Comparison of ENCODE assay signal across 7 cellular contexts in genomic region chr10:70458329-70459060, GRCh38. TPM values are rescaled to one million over a fixed set of nuclear protein-coding genes. Genes with fewer than 3 reads are reported as not detected.
DNase-seq lines count a peak whose midpoint lies in the region; ATAC-seq and TF ChIP-seq lines count a peak whose summit lies in the region.

No MANE protein-coding gene starts in this region.

- no peaks in the 10 kb centered on the region for H3K9me3 Mint-ChIP-seq in activated CD8-positive, alpha-beta T cell treated with anti-CD3 and anti-CD28 coated beads, Interleukin-2, amount 10 ng/mL, durations not matched to agents 7 days and 5 days (ENCODE audit: insufficient read depth)
- H3K9me3 Mint-ChIP-seq in natural killer cell treated with Interleukin-12 subunit alpha and Interleukin-12 subunit beta and Interleukin-15 and Interleukin-18, amount 100 ng/mL, for 72 hours: no peaks in the 10 kb centered on the region

- POLR2A ChIA-PET in activated CD8-positive, alpha-beta T cell treated with anti-CD3 and anti-CD28 coated beads, Interleukin-2, amount 10 ng/mL, durations not matched to agents 7 days and 5 days (lab: Charles Lee): no interaction called here

- ATAC-seq in activated CD8-positive, alpha-beta T cell treated with anti-CD3 and anti-CD28 coated beads, Interleukin-2, amount 10 ng/mL, durations not matched to agents 7 days and 5 days: peak; percentile 55
- peak; percentile 60 to 63 for ATAC-seq in natural killer cell treated with Interleukin-12 subunit alpha and Interleukin-12 subunit beta and Interleukin-15 and Interleukin-18, amount 100 ng/mL, for 72 hours
- no peak for ATAC-seq in HG03045 (IDR thresholded peaks at IDR 0.05; ENCODE audit: unreplicated experiment)
- no peak for ATAC-seq in HG03135 (IDR thresholded peaks at IDR 0.05; ENCODE audit: unreplicated experiment)

- no peak for TF ChIP-seq CTCF in fibroblast of mammary gland (conservative IDR thresholded peaks at IDR 0.05; ENCODE audit: control insufficient read depth, insufficient read depth, low read depth, low read length)

- H3K4me3 Mint-ChIP-seq in activated CD8-positive, alpha-beta T cell treated with anti-CD3 and anti-CD28 coated beads, Interleukin-2, amount 10 ng/mL, durations not matched to agents 7 days and 5 days: no peak overlapping the region
- no peak overlapping the region for H3K4me3 Mint-ChIP-seq in natural killer cell treated with Interleukin-12 subunit alpha and Interleukin-12 subunit beta and Interleukin-15 and Interleukin-18, amount 100 ng/mL, for 72 hours

- H3K27me3 Mint-ChIP-seq in activated CD8-positive, alpha-beta T cell treated with anti-CD3 and anti-CD28 coated beads, Interleukin-2, amount 10 ng/mL, durations not matched to agents 7 days and 5 days (ENCODE audit: low read depth): peaks cover 46% of the 10 kb centered on the region
- H3K27me3 Mint-ChIP-seq in natural killer cell treated with Interleukin-12 subunit alpha and Interleukin-12 subunit beta and Interleukin-15 and Interleukin-18, amount 100 ng/mL, for 72 hours: peaks cover 19 to 27% of the 10 kb centered on the region in 2 donors

- H3K27ac ChIP-seq in substantia nigra (ENCODE audit: low read depth, low read length, poor library complexity, severe bottlenecking): peak overlapping the region; percentile 17

- no peak overlapping the region for H3K27ac Mint-ChIP-seq in activated CD8-positive, alpha-beta T cell treated with anti-CD3 and anti-CD28 coated beads, Interleukin-2, amount 10 ng/mL, durations not matched to agents 7 days and 5 days
- H3K27ac Mint-ChIP-seq in natural killer cell treated with Interleukin-12 subunit alpha and Interleukin-12 subunit beta and Interleukin-15 and Interleukin-18, amount 100 ng/mL, for 72 hours: no peak overlapping the region

- H3K36me3 Mint-ChIP-seq in activated CD8-positive, alpha-beta T cell treated with anti-CD3 and anti-CD28 coated beads, Interleukin-2, amount 10 ng/mL, durations not matched to agents 7 days and 5 days (ENCODE audit: low read depth): no peaks in the 10 kb centered on the region
- H3K36me3 Mint-ChIP-seq in natural killer cell treated with Interleukin-12 subunit alpha and Interleukin-12 subunit beta and Interleukin-15 and Interleukin-18, amount 100 ng/mL, for 72 hours: no peaks in the 10 kb centered on the region

- CTCF ChIA-PET in activated CD8-positive, alpha-beta T cell treated with anti-CD3 and anti-CD28 coated beads, Interleukin-2, amount 10 ng/mL, durations not matched to agents 7 days and 5 days (lab: Charles Lee): interaction anchor here (3.2 kb wide), 1 partner anchor 236 kb away, joined by 14 read pairs; no protein-coding TSS in a partner anchor

- H3K4me3 ChIP-seq in fibroblast of mammary gland (ENCODE audit: control insufficient read depth, low read depth, low read length): no peak overlapping the region

- H3K4me1 Mint-ChIP-seq in activated CD8-positive, alpha-beta T cell treated with anti-CD3 and anti-CD28 coated beads, Interleukin-2, amount 10 ng/mL, durations not matched to agents 7 days and 5 days (ENCODE audit: low read depth): no peaks in the 10 kb centered on the region
- H3K4me1 Mint-ChIP-seq in natural killer cell treated with Interleukin-12 subunit alpha and Interleukin-12 subunit beta and Interleukin-15 and Interleukin-18, amount 100 ng/mL, for 72 hours (ENCODE audit: low read depth in 2 of 2): peaks cover 0 to 3% of the 10 kb centered on the region in 2 donors

- DNase-seq in HT1080 (ENCODE audit: low read depth) (peak; percentile 70), fibroblast of mammary gland (ENCODE audit: low read depth) (peak; percentile 62), substantia nigra (lab: John Stamatoyannopoulos, UW) (peak in 27 of 49 donors; percentile 8 to 85 (median 39))
- no peak for DNase-seq in activated CD8-positive, alpha-beta T cell treated with anti-CD3 and anti-CD28 coated beads, Interleukin-2, amount 10 ng/mL, durations not matched to agents 7 days and 5 days
- DNase-seq in natural killer cell treated with Interleukin-12 subunit alpha and Interleukin-12 subunit beta and Interleukin-15 and Interleukin-18, amount 100 ng/mL, for 72 hours (ENCODE audit: low spot score): no peak

RNA-seq across cellular contexts. Expression of gene NODAL, which starts 17.0 kb away (rescaled TPM):
- 0.37 TPM in 1 of 2 replicates, not detected in the other for total RNA-seq in HT1080 (2014; rRNA removed; shearing (Covaris generic))
- not detected in 2 replicates for polyA plus RNA-seq in HT1080 (2015; cell fraction: cytosol; rRNA removed)
- not detected in 2 replicates for polyA plus RNA-seq in HT1080 (2015; cell fraction: nucleus; rRNA removed)
- total RNA-seq in activated CD8-positive, alpha-beta T cell treated with anti-CD3 and anti-CD28 coated beads, Interleukin-2, amount 10 ng/mL, durations not matched to agents 7 days and 5 days: not detected
- total RNA-seq in natural killer cell treated with Interleukin-12 subunit alpha and Interleukin-12 subunit beta and Interleukin-15 and Interleukin-18, amount 100 ng/mL, for 72 hours: not detected

RNA-seq across cellular contexts. Expression of gene PALD1, which starts 20.1 kb away (rescaled TPM):
- 1.4 and 1.8 TPM in 2 replicates for total RNA-seq in HT1080 (2014; rRNA removed; shearing (Covaris generic))
- 0.05 TPM in 1 of 2 replicates, not detected in the other for polyA plus RNA-seq in HT1080 (2015; cell fraction: cytosol; rRNA removed)
- polyA plus RNA-seq in HT1080 (2015; cell fraction: nucleus; rRNA removed): 0.03 TPM in 1 of 2 replicates, not detected in the other
- total RNA-seq in activated CD8-positive, alpha-beta T cell treated with anti-CD3 and anti-CD28 coated beads, Interleukin-2, amount 10 ng/mL, durations not matched to agents 7 days and 5 days: 1 to 10 TPM; 6.2 to 6.5 TPM
- 1 to 10 TPM in 1 of 2 donors, under 1 TPM in 1; 0.33 to 1.4 TPM for total RNA-seq in natural killer cell treated with Interleukin-12 subunit alpha and Interleukin-12 subunit beta and Interleukin-15 and Interleukin-18, amount 100 ng/mL, for 72 hours

RNA-seq across cellular contexts. Expression of gene EIF4EBP2, which starts 54.5 kb away (rescaled TPM):
- 16.2 and 24.2 TPM in 2 replicates for total RNA-seq in HT1080 (2014; rRNA removed; shearing (Covaris generic))
- polyA plus RNA-seq in HT1080 (2015; cell fraction: cytosol; rRNA removed): 22.0 and 25.8 TPM in 2 replicates
- 11.0 TPM in 2 replicates for polyA plus RNA-seq in HT1080 (2015; cell fraction: nucleus; rRNA removed)
- 10 to 100 TPM; 58.7 to 60.8 TPM for total RNA-seq in activated CD8-positive, alpha-beta T cell treated with anti-CD3 and anti-CD28 coated beads, Interleukin-2, amount 10 ng/mL, durations not matched to agents 7 days and 5 days
- total RNA-seq in natural killer cell treated with Interleukin-12 subunit alpha and Interleukin-12 subunit beta and Interleukin-15 and Interleukin-18, amount 100 ng/mL, for 72 hours: 10 to 100 TPM; 49.8 to 54.6 TPM

Comparison
In these comparisons a context has a peak if more than half of its experiments do, and no peak if none do; other contexts are left out.
1. DNase-seq: peak in HT1080 (single experiment), fibroblast of mammary gland (single experiment) and substantia nigra (27 of 49); none in activated CD8-positive, alpha-beta T cell treated with anti-CD3 and anti-CD28 coated beads, Interleukin-2, amount 10 ng/mL, durations not matched to agents 7 days and 5 days (single experiment) and natural killer cell treated with Interleukin-12 subunit alpha and Interleukin-12 subunit beta and Interleukin-15 and Interleukin-18, amount 100 ng/mL, for 72 hours (single experiment).
2. ATAC-seq: peak in activated CD8-positive, alpha-beta T cell treated with anti-CD3 and anti-CD28 coated beads, Interleukin-2, amount 10 ng/mL, durations not matched to agents 7 days and 5 days (single experiment) and natural killer cell treated with Interleukin-12 subunit alpha and Interleukin-12 subunit beta and Interleukin-15 and Interleukin-18, amount 100 ng/mL, for 72 hours (2 of 2); none in HG03045 (single experiment) and HG03135 (single experiment).